14 cellular contexts compared by ENCODE assay signal in the genomic region with DNA sequence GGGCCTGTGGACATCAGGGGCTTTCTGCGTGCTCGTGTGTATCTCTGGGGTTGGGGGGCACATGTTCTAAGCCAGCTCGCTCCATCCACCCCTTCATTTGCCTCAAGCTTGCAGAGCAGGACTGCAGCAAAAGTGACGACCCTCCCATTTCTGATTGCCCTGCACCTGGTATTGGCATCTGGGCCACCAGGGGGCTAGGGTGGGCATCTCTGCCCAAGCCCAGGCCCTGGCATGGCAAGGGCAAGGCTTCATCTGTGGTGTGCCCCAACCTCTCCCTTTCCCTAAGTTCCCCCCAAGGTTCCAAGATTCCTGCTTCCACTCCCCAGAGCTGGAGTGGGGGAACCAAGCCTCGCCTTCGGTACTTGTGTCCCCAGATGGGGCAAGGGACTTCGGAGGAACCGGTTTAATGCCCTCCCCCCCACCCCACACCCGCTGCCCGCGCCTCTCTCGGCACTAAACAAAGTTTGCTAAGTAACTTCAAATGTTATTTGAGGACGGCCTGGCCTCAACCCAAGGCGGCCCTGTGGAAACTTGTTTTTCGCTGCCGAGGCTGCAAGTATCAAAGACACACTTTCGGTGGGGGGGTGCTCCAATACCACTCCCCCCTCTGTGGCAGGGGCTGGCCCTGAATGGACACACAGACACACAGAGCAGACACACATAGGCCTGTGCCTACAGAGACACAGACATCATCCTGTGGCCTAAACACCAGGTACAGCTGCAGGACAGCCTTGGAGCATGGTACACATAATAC. TPM values are rescaled to one million over a fixed set of nuclear protein-coding genes. Genes with fewer than 3 reads are reported as not detected.
A peak's percentile ranks its signal among the peaks of the same experiment; 100 is the strongest.
DNase-seq lines count a peak whose midpoint lies in the region; FAIRE-seq and TF ChIP-seq lines count a peak whose summit lies in the region.
"Had no signal": no experiment of that assay in that cellular context is flagged by ENCODE, and none has a peak within 500 bp of the region (broad histone marks: within the 10 kb centered on the region; RNA-seq: fewer than 3 reads in every experiment).

No MANE protein-coding gene starts in this region.

- WGBS in prostate gland: 9% methylated on average over 17 of the region's 17 CpGs
- WGBS in small intestine, 3 donors: 28 to 45% (median 38%) methylated on average over 17 of the region's 17 CpGs

- CTCF ChIA-PET in AG04450 (lab: Charles Lee): interaction anchor here (1.2 kb wide), 1 partner anchor 42 kb away, joined by 3 read pairs; no protein-coding TSS in a partner anchor

- peaks cover 20% of the 10 kb centered on the region; the same call in 1 of the 2 replicates for H3K9me3 ChIP-seq in AG04450 (ENCODE audit: control insufficient read depth, insufficient read depth, low read length)
- no peaks in the 10 kb centered on the region for H3K9me3 ChIP-seq in prostate gland
- H3K9me3 ChIP-seq in small intestine (ENCODE audit: control insufficient read depth, low read depth): no peaks in the 10 kb centered on the region

- FAIRE-seq in small intestine (lab: Jason Lieb, UNC): no peak

- no peak for TF ChIP-seq POLR2A in prostate gland (IDR thresholded peaks at IDR 0.05)

- DNase-seq in AG04450 (ENCODE audit: low read depth, low spot score): no peak
- DNase-seq in globus pallidus (ENCODE audit: low spot score): peak; percentile 40
- peak; percentile 96 for DNase-seq in prostate gland (ENCODE audit: low spot score)
- DNase-seq in SK-N-DZ (ENCODE audit: low spot score): no peak
- no peak for DNase-seq in small intestine
- DNase-seq in NCI-H2029 treated with DMSO at 0.1 percent for 48 hours (lab: John Stamatoyannopoulos, UW): no peak
- no peak for DNase-seq in foreskin melanocyte
- DNase-seq: activated CD8-positive, alpha-beta T cell treated with anti-CD3 and anti-CD28 coated beads for 36 hours; activated naive CD4-positive, alpha-beta T cell treated with anti-CD3 and anti-CD28 coated beads for 36 hours; effector memory CD4-positive, alpha-beta T cell; nephron progenitor cell; stimulated activated CD4-positive, alpha-beta T cell treated with anti-CD3 and anti-CD28 coated beads, Interleukin-1b, Interleukin-23, amount 100 ng/mL, for 48 hours; stimulated activated naive B cell treated with anti-CD40 and anti-IgM and Interleukin-4, amounts not matched to agents 10 μg/mL and 1 μg/mL and 100 μg/mL, for 72 hours had no signal

- intact Hi-C loops in prostate gland (cut with DNase I): no loop called here

- no peaks in the 10 kb centered on the region for H3K27me3 ChIP-seq in AG04450 (ENCODE audit: control insufficient read depth, insufficient read depth, low read length)
- no peaks in the 10 kb centered on the region for H3K27me3 ChIP-seq in prostate gland (replicated peaks; ENCODE audit: insufficient read depth)
- H3K27me3 ChIP-seq in small intestine (ENCODE audit: control insufficient read depth in 2 of 2, insufficient read depth in 2 of 2, low read length in 2 of 2): peaks cover 0 to 23% of the 10 kb centered on the region in 2 donors

- H3K4me1 ChIP-seq in prostate gland (replicated peaks): peaks cover 79% of the 10 kb centered on the region
- H3K4me1 ChIP-seq in small intestine (ENCODE audit: control insufficient read depth in 2 of 2, insufficient read depth in 1 of 2, low read depth in 1 of 2, low read length in 1 of 2): peaks cover 0 to 13% of the 10 kb centered on the region in 2 donors

- H3K27ac ChIP-seq in AG04450 (ENCODE audit: low read depth, low read length): no peak overlapping the region
- peak overlapping the region; percentile 80 for H3K27ac ChIP-seq in angular gyrus (ENCODE audit: low read depth, low read length)
- peak overlapping the region; percentile 96 to 97 for H3K27ac ChIP-seq in prostate gland
- peak overlapping the region in 1 of 2 donors; percentile 52 for H3K27ac ChIP-seq in small intestine (ENCODE audit: low read depth in 1 of 2, low read length in 1 of 2)

- H3K36me3 ChIP-seq in prostate gland: no peaks in the 10 kb centered on the region
- H3K36me3 ChIP-seq in small intestine (ENCODE audit: control insufficient read depth in 2 of 2, insufficient read depth in 2 of 2, low read length in 2 of 2): no peaks in the 10 kb centered on the region

- H3K4me3 ChIP-seq in AG04450 (ENCODE audit: low read depth, low read length): no peak overlapping the region
- H3K4me3 ChIP-seq in prostate gland: peak overlapping the region; percentile 6 to 19
- no peak overlapping the region for H3K4me3 ChIP-seq in small intestine (ENCODE audit: low read depth in 1 of 2, low read length in 2 of 2)

- POLR2A ChIA-PET in AG04450 (lab: Yijun Ruan, JAX): interaction anchor here (1.4 kb wide), 1 partner anchor 15 kb away, joined by 4 read pairs; no protein-coding TSS in a partner anchor

- TF ChIP-seq CTCF in AG04450 (IDR thresholded peaks at IDR 0.05; ENCODE audit: low read depth, low read length) (0 out of 2 replicates have a peak, but pooled peaks have one; percentile 11), prostate gland (IDR thresholded peaks at IDR 0.05) (peak in 1 of 4 experiments; percentile 32)

RNA-seq across cellular contexts. Expression of gene NFIX, which starts 12.2 kb away (rescaled TPM):
- polyA plus RNA-seq in AG04450 (2011; rRNA removed) (15.1 and 22.3 TPM in 2 replicates), small intestine (10 to 100 TPM in 1 of 3 donors, 1 to 10 TPM in 2; 2.9 to 31.4 (median 8.9) TPM)
- polyA minus RNA-seq in AG04450 (2011; rRNA and poly(A)+ RNA removed): 32.8 and 33.9 TPM in 2 replicates
- 100 to 1,000 TPM; 185 to 286 TPM for total RNA-seq in prostate gland
- polyA plus RNA-seq in SK-N-DZ (2014; cell fraction: cytosol; rRNA removed): 0.15 and 0.17 TPM in 2 replicates
- 0.09 and 0.22 TPM in 2 replicates for polyA plus RNA-seq in SK-N-DZ (2014; cell fraction: nucleus; rRNA removed)

RNA-seq across cellular contexts. Expression of gene DAND5, which starts 38.1 kb away (rescaled TPM):
- polyA plus RNA-seq in AG04450 (2011; rRNA removed): not detected in 2 replicates
- polyA minus RNA-seq in AG04450 (2011; rRNA and poly(A)+ RNA removed): not detected in 2 replicates
- 1 to 10 TPM in 1 of 2 donors, not detected in 1; 1.8 TPM for total RNA-seq in prostate gland
- not detected in 2 replicates for polyA plus RNA-seq in SK-N-DZ (2014; cell fraction: cytosol; rRNA removed)
- not detected in 2 replicates for polyA plus RNA-seq in SK-N-DZ (2014; cell fraction: nucleus; rRNA removed)
- under 1 TPM in 1 of 3 donors, not detected in 2; 0.16 TPM for polyA plus RNA-seq in small intestine
- total RNA-seq: activated CD8-positive, alpha-beta T cell treated with anti-CD3 and anti-CD28 coated beads for 36 hours; activated naive CD4-positive, alpha-beta T cell treated with anti-CD3 and anti-CD28 coated beads for 36 hours had no signal

RNA-seq across cellular contexts. Expression of gene GADD45GIP1, which starts 50.4 kb away (rescaled TPM):
- polyA plus RNA-seq in AG04450 (2011; rRNA removed): 31.6 and 35.1 TPM in 2 replicates
- polyA minus RNA-seq in AG04450 (2011; rRNA and poly(A)+ RNA removed): 8.0 and 9.4 TPM in 2 replicates
- total RNA-seq in prostate gland: 10 to 100 TPM; 29.9 to 58.7 TPM
- polyA plus RNA-seq in SK-N-DZ (2014; cell fraction: cytosol; rRNA removed): 33.3 and 37.3 TPM in 2 replicates
- 18.4 and 25.6 TPM in 2 replicates for polyA plus RNA-seq in SK-N-DZ (2014; cell fraction: nucleus; rRNA removed)
- 10 to 100 TPM; 32.3 to 42.2 (median 40.0) TPM for polyA plus RNA-seq in small intestine

Comparison
In these comparisons a context has a peak if more than half of its experiments do, and no peak if none do; other contexts are left out.
1. DNase-seq: peak in globus pallidus (single experiment) and prostate gland (single experiment); none in AG04450 (single experiment), SK-N-DZ (single experiment), small intestine (single experiment), NCI-H2029 treated with DMSO at 0.1 percent for 48 hours (single experiment) and foreskin melanocyte (single experiment).
2. H3K4me3 ChIP-seq: peak in prostate gland (2 of 2); none in AG04450 (single experiment) and small intestine (0 of 2).